22 cellular contexts compared by ENCODE assay signal in genomic region chr3:101099791-101100190, GRCh38.
A peak's percentile ranks its signal among the peaks of the same experiment; 100 is the strongest.
DNase-seq lines count a peak whose midpoint lies in the region; ATAC-seq and TF ChIP-seq lines count a peak whose summit lies in the region.
"Had no signal": no experiment of that assay in that cellular context is flagged by ENCODE, and none has a peak within 500 bp of the region (broad histone marks: within the 10 kb centered on the region; RNA-seq: fewer than 3 reads in every experiment).

No MANE protein-coding gene starts in this region.

- peaks cover 38% of the 10 kb centered on the region for H3K27me3 Mint-ChIP-seq in CD4-positive, alpha-beta T cell

- TF ChIP-seq CTCF in CD4-positive, alpha-beta T cell (IDR thresholded peaks at IDR 0.05) = no peak
- no peak for TF ChIP-seq CTCF in left lung (IDR thresholded peaks at IDR 0.05)

- no peaks in the 10 kb centered on the region for H3K36me3 Mint-ChIP-seq in CD4-positive, alpha-beta T cell (ENCODE audit: low read depth)
- H3K36me3 Mint-ChIP-seq: CD14-positive monocyte; CD4-positive, CD25-positive, alpha-beta regulatory T cell; CD8-positive, alpha-beta T cell had no signal

- ATAC-seq in CD4-positive, alpha-beta T cell (ENCODE audit: poor library complexity) = no peak
- ATAC-seq in left lung = no peak
- ATAC-seq: CD8-positive, alpha-beta T cell; GM12878 had no signal

- intact Hi-C loops in CD4-positive, alpha-beta T cell (cut with DNase I, micrococcal nuclease) = no loop called here
- intact Hi-C loops in left lung (cut with DNase I) = no loop called here

- no peak overlapping the region for H3K27ac ChIP-seq in CD4-positive, alpha-beta T cell (ENCODE audit: low read depth, low read length)
- H3K27ac ChIP-seq in left lung = no peak overlapping the region
- H3K27ac ChIP-seq: BLaER1 had no signal

- peak; percentile 12 for DNase-seq in RPMI7951 (ENCODE audit: low read depth)
- DNase-seq in epidermal melanocyte (ENCODE audit: insufficient read length, low spot score) = peak; percentile 36
- DNase-seq in NCI-H524 (lab: John Stamatoyannopoulos, UW) = no peak
- DNase-seq in CD4-positive, alpha-beta T cell = no peak
- DNase-seq in left lung = no peak
- DNase-seq: 8988T; ACHN; BE2C; C1 segment of cervical spinal cord; CD4-positive, CD25-positive, alpha-beta regulatory T cell; CD8-positive, alpha-beta T cell; COR-L47; DMS 273 treated with DMSO at 0.1 percent for 48 hours; DMS153; DMS53; DMS79; DND-41; EL; GDM1 had no signal

- POLR2A ChIA-PET in CD4-positive, alpha-beta T cell (lab: Charles Lee) = no interaction called here

- H3K4me3 Mint-ChIP-seq in CD4-positive, alpha-beta T cell = no peak overlapping the region
- H3K4me3 Mint-ChIP-seq: CD14-positive monocyte; CD4-positive, CD25-positive, alpha-beta regulatory T cell; CD8-positive, alpha-beta T cell had no signal

- H3K27ac Mint-ChIP-seq in CD4-positive, alpha-beta T cell = no peak overlapping the region
- H3K27ac Mint-ChIP-seq: CD14-positive monocyte; CD4-positive, CD25-positive, alpha-beta regulatory T cell; CD8-positive, alpha-beta T cell had no signal

- H3K4me1 ChIP-seq in left lung = no peaks in the 10 kb centered on the region
- H3K4me1 ChIP-seq: BLaER1 had no signal

- H3K4me1 Mint-ChIP-seq in CD4-positive, alpha-beta T cell (ENCODE audit: low read depth) = no peaks in the 10 kb centered on the region
- H3K4me1 Mint-ChIP-seq: CD14-positive monocyte; CD4-positive, CD25-positive, alpha-beta regulatory T cell had no signal

- H3K9me3 Mint-ChIP-seq in CD4-positive, alpha-beta T cell = no peaks in the 10 kb centered on the region
- H3K9me3 Mint-ChIP-seq: CD4-positive, CD25-positive, alpha-beta regulatory T cell; CD8-positive, alpha-beta T cell had no signal

- no peaks in the 10 kb centered on the region for H3K27me3 ChIP-seq in CD4-positive, alpha-beta T cell (ENCODE audit: control insufficient read depth, insufficient read depth, low read length)
- no peaks in the 10 kb centered on the region for H3K27me3 ChIP-seq in left lung
- H3K27me3 ChIP-seq: BE2C, BLaER1 had no signal

- no peaks in the 10 kb centered on the region for H3K9me3 ChIP-seq in CD4-positive, alpha-beta T cell (ENCODE audit: control insufficient read depth, low read length)
- no peaks in the 10 kb centered on the region for H3K9me3 ChIP-seq in left lung
- H3K9me3 ChIP-seq: BE2C, BLaER1 had no signal

- CTCF ChIA-PET in CD4-positive, alpha-beta T cell (lab: Charles Lee) = no interaction called here

- H3K36me3 ChIP-seq in left lung = no peaks in the 10 kb centered on the region
- H3K36me3 ChIP-seq: BE2C, BLaER1 had no signal

- H3K4me3 ChIP-seq in left lung = no peak overlapping the region
- H3K4me3 ChIP-seq: BLaER1, GM12878 had no signal

Comparison
In these comparisons a context has a peak if more than half of its experiments do, and no peak if none do; other contexts are left out.
1. DNase-seq: peak in RPMI7951 (single experiment) and epidermal melanocyte (single experiment); none in NCI-H524 (0 of 2), CD4-positive, alpha-beta T cell (0 of 10) and left lung (0 of 2).